Comparison of ENCODE assay signal across 8 cellular contexts in the genomic region with DNA sequence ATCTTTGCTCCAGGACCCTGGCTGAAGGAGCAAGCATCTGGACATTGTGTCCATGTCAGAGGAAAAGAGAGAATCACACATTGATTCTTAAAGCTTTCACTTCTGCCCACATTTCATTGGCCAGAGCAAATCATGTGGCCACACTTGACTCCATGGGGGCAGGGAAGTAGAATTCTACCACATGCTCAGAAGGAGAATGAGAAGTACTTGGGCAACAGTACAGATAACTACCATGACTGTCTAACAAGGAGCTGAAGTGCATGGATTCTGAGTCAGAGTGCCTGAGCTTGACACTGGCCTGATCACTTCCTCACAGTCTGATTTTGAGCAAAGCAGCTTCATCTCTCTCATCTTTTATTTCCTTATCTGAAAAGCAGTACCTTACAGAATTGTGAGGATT. TPM values are rescaled to one million over a fixed set of nuclear protein-coding genes. Genes with fewer than 3 reads are reported as not detected.
DNase-seq lines count a peak whose midpoint lies in the region; ATAC-seq and TF ChIP-seq lines count a peak whose summit lies in the region.

No MANE protein-coding gene starts in this region.

- H3K4me1 Mint-ChIP-seq in natural killer cell treated with Interleukin-12 subunit alpha and Interleukin-12 subunit beta and Interleukin-15 and Interleukin-18, amount 100 ng/mL, for 72 hours (ENCODE audit: low read depth in 2 of 2) = peaks cover 10 to 13% of the 10 kb centered on the region in 2 donors

- H3K27me3 Mint-ChIP-seq in natural killer cell treated with Interleukin-12 subunit alpha and Interleukin-12 subunit beta and Interleukin-15 and Interleukin-18, amount 100 ng/mL, for 72 hours = no peaks in the 10 kb centered on the region

- no peak for TF ChIP-seq CTCF in GM10248 (IDR thresholded peaks at IDR 0.05; ENCODE audit: control extremely low read depth, extremely low read depth, low read depth, missing control alignments)
- no peak for TF ChIP-seq CTCF in WERI-Rb-1 (IDR thresholded peaks at IDR 0.05; ENCODE audit: low read depth, low read length)

- CTCF ChIA-PET in GM10248 (lab: Yijun Ruan, JAX) = interaction anchor here (0.8 to 2.8 kb wide), 7 partner anchors 10 to 44 kb away, joined by 3 to 20 read pairs (median 5); a partner anchor contains a TSS

- peak; percentile 80 to 86 for ATAC-seq in natural killer cell treated with Interleukin-12 subunit alpha and Interleukin-12 subunit beta and Interleukin-15 and Interleukin-18, amount 100 ng/mL, for 72 hours

- H3K4me3 Mint-ChIP-seq in natural killer cell treated with Interleukin-12 subunit alpha and Interleukin-12 subunit beta and Interleukin-15 and Interleukin-18, amount 100 ng/mL, for 72 hours = no peak overlapping the region

- H3K36me3 ChIP-seq in WERI-Rb-1 = peaks cover 92% of the 10 kb centered on the region

- H3K27ac Mint-ChIP-seq in natural killer cell treated with Interleukin-12 subunit alpha and Interleukin-12 subunit beta and Interleukin-15 and Interleukin-18, amount 100 ng/mL, for 72 hours = no peak overlapping the region

- H3K27me3 ChIP-seq in WERI-Rb-1 (ENCODE audit: insufficient read depth, low read depth, severe bottlenecking) = no peaks in the 10 kb centered on the region

- no peaks in the 10 kb centered on the region for H3K9me3 Mint-ChIP-seq in natural killer cell treated with Interleukin-12 subunit alpha and Interleukin-12 subunit beta and Interleukin-15 and Interleukin-18, amount 100 ng/mL, for 72 hours

- H3K4me3 ChIP-seq in WERI-Rb-1 (ENCODE audit: low read depth, low read length) = no peak overlapping the region

- peak; percentile 26 for DNase-seq in GM10248 (ENCODE audit: extremely low spot score)
- DNase-seq in NCI-H226 = peak; percentile 91
- DNase-seq in dedifferentiated amniotic fluid mesenchymal stem cell (ENCODE audit: extremely low spot score) = peak; percentile 40
- DNase-seq in natural killer cell treated with Interleukin-12 subunit alpha and Interleukin-12 subunit beta and Interleukin-15 and Interleukin-18, amount 100 ng/mL, for 72 hours (ENCODE audit: low spot score) = no peak
- no peak for DNase-seq in NCI-H748 treated with DMSO at 0.1 percent for 48 hours (lab: John Stamatoyannopoulos, UW)
- DNase-seq in WERI-Rb-1 = no peak
- DNase-seq in cerebellar nuclear complex (lab: John Stamatoyannopoulos, UW) = no peak
- no peak for DNase-seq in DMS114 treated with DMSO at 0.1 percent for 48 hours (lab: John Stamatoyannopoulos, UW; ENCODE audit: unreplicated experiment)

- H3K36me3 Mint-ChIP-seq in natural killer cell treated with Interleukin-12 subunit alpha and Interleukin-12 subunit beta and Interleukin-15 and Interleukin-18, amount 100 ng/mL, for 72 hours = peaks cover 40% of the 10 kb centered on the region

- no peaks in the 10 kb centered on the region for H3K9me3 ChIP-seq in WERI-Rb-1 (ENCODE audit: severe bottlenecking)

- no peak overlapping the region for H3K27ac ChIP-seq in WERI-Rb-1

- POLR2A ChIA-PET in GM10248 (lab: Yijun Ruan, JAX) = no interaction called here

RNA-seq across cellular contexts. Expression of a gene that starts 38.6 kb away (rescaled TPM):
- not detected for total RNA-seq in natural killer cell treated with Interleukin-12 subunit alpha and Interleukin-12 subunit beta and Interleukin-15 and Interleukin-18, amount 100 ng/mL, for 72 hours

RNA-seq across cellular contexts. Expression of a gene that starts 43.7 kb away (rescaled TPM):
- total RNA-seq in natural killer cell treated with Interleukin-12 subunit alpha and Interleukin-12 subunit beta and Interleukin-15 and Interleukin-18, amount 100 ng/mL, for 72 hours = 1 to 10 TPM in 1 of 2 donors, under 1 TPM in 1; 0.95 to 2.1 TPM

RNA-seq across cellular contexts. Expression of a gene that starts 43.9 kb away (rescaled TPM):
- total RNA-seq in natural killer cell treated with Interleukin-12 subunit alpha and Interleukin-12 subunit beta and Interleukin-15 and Interleukin-18, amount 100 ng/mL, for 72 hours = 100 to 1,000 TPM; 211 to 259 TPM

Comparison
In these comparisons a context has a peak if more than half of its experiments do, and no peak if none do; other contexts are left out.
1. DNase-seq: peak in GM10248 (single experiment), NCI-H226 (single experiment) and dedifferentiated amniotic fluid mesenchymal stem cell (single experiment); none in natural killer cell treated with Interleukin-12 subunit alpha and Interleukin-12 subunit beta and Interleukin-15 and Interleukin-18, amount 100 ng/mL, for 72 hours (single experiment), NCI-H748 treated with DMSO at 0.1 percent for 48 hours (single experiment), WERI-Rb-1 (single experiment), cerebellar nuclear complex (0 of 2) and DMS114 treated with DMSO at 0.1 percent for 48 hours (single experiment).